Comparison of ENCODE assay signal across 8 cellular contexts in genomic region chr17:31696184-31696602, GRCh38.
DNase-seq lines count a peak whose midpoint lies in the region; ATAC-seq and TF ChIP-seq lines count a peak whose summit lies in the region.

No MANE protein-coding gene starts in this region.

- H3K27ac ChIP-seq in right cardiac atrium (ENCODE audit: low read length) = peak overlapping the region; percentile 84

- H3K4me1 ChIP-seq in right cardiac atrium (ENCODE audit: control insufficient read depth, insufficient read depth, low read length) = peaks cover 8% of the 10 kb centered on the region

- peak; percentile 99 for DNase-seq in EH (ENCODE audit: low read depth)
- DNase-seq in astrocyte of the cerebellum (ENCODE audit: low read depth) = peak; percentile 95
- peak; percentile 87 to 94 (median 92) for DNase-seq in right cardiac atrium
- peak; percentile 19 for DNase-seq in putamen (ENCODE audit: low spot score)
- DNase-seq in activated CD4-positive, CD25-positive, alpha-beta regulatory T cell (lab: John Stamatoyannopoulos, UW) = no peak
- no peak for DNase-seq in NCI-H526 (lab: John Stamatoyannopoulos, UW)
- DNase-seq in activated CD8-positive, alpha-beta memory T cell treated with anti-CD3 and anti-CD28 coated beads, Interleukin-2, amount 50 U/mL, for 4 hours = no peak

- 23% methylated on average over 12 of the region's 12 CpGs for WGBS in right cardiac atrium

- H3K4me3 ChIP-seq in astrocyte of the cerebellum (ENCODE audit: low read depth, low read length) (no peak overlapping the region), right cardiac atrium (ENCODE audit: low read length) (no peak overlapping the region)

- no peaks in the 10 kb centered on the region for H3K9me3 ChIP-seq in right cardiac atrium (ENCODE audit: control insufficient read depth, low read length)

- peak; percentile 30 for TF ChIP-seq CTCF in astrocyte of the cerebellum (IDR thresholded peaks at IDR 0.05; ENCODE audit: low read depth, low read length, missing control alignments)

- intact Hi-C loops in right cardiac atrium (cut with DNase I) = loop anchor here in 2 of 4 donors (10.0 kb wide), 2 partner anchors 141 to 149 kb away; no protein-coding TSS in a partner anchor

- in situ Hi-C loops in astrocyte of the cerebellum (cut with HindIII; ENCODE audit: low sequenced_read_pairs) = no loop called here

- ATAC-seq in right cardiac atrium (peak; percentile 90 to 91), GM21390 (IDR thresholded peaks at IDR 0.05; ENCODE audit: unreplicated experiment) (no peak)

- H3K27me3 ChIP-seq in right cardiac atrium (ENCODE audit: control insufficient read depth, insufficient read depth) = no peaks in the 10 kb centered on the region

Comparison
In these comparisons a context has a peak if more than half of its experiments do, and no peak if none do; other contexts are left out.
1. DNase-seq: peak in EH (single experiment), astrocyte of the cerebellum (single experiment), right cardiac atrium (3 of 3) and putamen (single experiment); none in activated CD4-positive, CD25-positive, alpha-beta regulatory T cell (0 of 4), NCI-H526 (0 of 2) and activated CD8-positive, alpha-beta memory T cell treated with anti-CD3 and anti-CD28 coated beads, Interleukin-2, amount 50 U/mL, for 4 hours (single experiment).